8 cellular contexts compared by ENCODE assay signal in genomic region chr10:97445722-97446639, GRCh38. TPM values are rescaled to one million over a fixed set of nuclear protein-coding genes. Genes with fewer than 3 reads are reported as not detected.
DNase-seq lines count a peak whose midpoint lies in the region; ATAC-seq, FAIRE-seq and TF ChIP-seq lines count a peak whose summit lies in the region.

EXOSC1 (minus strand) TSS chr10:97446006; CDS start chr10:97445985, 21 bp downstream.
ZDHHC16 (plus strand) TSS chr10:97446175; CDS start chr10:97451676, 5,501 bp downstream.

- FAIRE-seq in GM12892 (lab: Jason Lieb, UNC): peak; percentile 99

- intact Hi-C loops in adrenal gland (cut with DNase I) (no loop called here), heart right ventricle (cut with DNase I) (loop anchor here in 1 of 10 donors (2.0 kb wide), 1 partner anchor 53 kb away; the partner anchor contains the start of genes MMS19 and UBTD1), posterior cingulate gyrus (cut with DNase I) (loop anchor here (2.0 to 5.0 kb wide), 2 partner anchors 19 to 51 kb away; partner anchors contain the start of genes MMS19, PGAM1 and UBTD1)

- WGBS in adrenal gland, 4 donors: 0 to 1% (median 0%) methylated on average over 33 to 66 of the region's 66 CpGs
- WGBS in heart right ventricle, 2 donors: 0% methylated on average over 66 of the region's 66 CpGs
- WGBS in upper lobe of left lung, 2 donors: 1 to 2% methylated on average over 33 to 45 of the region's 66 CpGs

- no peak for TF ChIP-seq CTCF in adrenal gland (IDR thresholded peaks at IDR 0.05)
- peak in 3 of 9 donors; percentile 16 to 42 (median 18) for TF ChIP-seq CTCF in heart right ventricle (IDR thresholded peaks at IDR 0.05)
- peak in 1 of 6 experiments; percentile 20 for TF ChIP-seq CTCF in upper lobe of left lung (IDR thresholded peaks at IDR 0.05)

- H3K36me3 ChIP-seq in adrenal gland (replicated peaks in 1 of 2): peaks cover 0 to 13% of the 10 kb centered on the region in 2 donors
- peaks cover 0 to 32% (median 5%) of the 10 kb centered on the region in 9 donors for H3K36me3 ChIP-seq in heart right ventricle
- peaks cover 3 to 14% (median 11%) of the 10 kb centered on the region in 4 donors for H3K36me3 ChIP-seq in upper lobe of left lung

- H3K4me3 ChIP-seq in adrenal gland: peak within 1 kb of the TSS; percentile 53 to 98 (median 70)
- H3K4me3 ChIP-seq in heart right ventricle: peak within 1 kb of the TSS; percentile 68 to 99 (median 96)
- H3K4me3 ChIP-seq in upper lobe of left lung: peak within 1 kb of the TSS; percentile 68 to 99 (median 75)

- TF ChIP-seq EP300 in upper lobe of left lung (IDR thresholded peaks at IDR 0.05): no peak

- no peaks in the 10 kb centered on the region for H3K27me3 ChIP-seq in adrenal gland
- H3K27me3 ChIP-seq in heart right ventricle: no peaks in the 10 kb centered on the region
- H3K27me3 ChIP-seq in upper lobe of left lung: no peaks in the 10 kb centered on the region

- H3K9me3 ChIP-seq in adrenal gland (replicated peaks in 1 of 3) (no peaks in the 10 kb centered on the region), heart right ventricle (no peaks in the 10 kb centered on the region), upper lobe of left lung (no peaks in the 10 kb centered on the region)

- peak; percentile 96 for DNase-seq in GM12892 (ENCODE audit: insufficient read length)
- DNase-seq in NCI-H146 (lab: John Stamatoyannopoulos, UW): peak; percentile 95
- DNase-seq in T-helper 1 cell: peak; percentile 74 to 93 (median 84)
- peak; percentile 90 to 97 (median 93) for DNase-seq in adrenal gland
- peak; percentile 85 to 93 for DNase-seq in heart right ventricle
- peak; percentile 87 to 99 (median 94) for DNase-seq in posterior cingulate gyrus
- DNase-seq in upper lobe of left lung: peak; percentile 94 to 97

- ATAC-seq in HG02852 (IDR thresholded peaks at IDR 0.05; ENCODE audit: unreplicated experiment) (peak; percentile 92), heart right ventricle (peak; percentile 97 to 99 (median 98)), upper lobe of left lung (ENCODE audit: low FRiP score in 2 of 2) (peak; percentile 95 to 99)

- H3K4me1 ChIP-seq in adrenal gland (replicated peaks in 1 of 2) (peaks cover 14 to 40% of the 10 kb centered on the region in 2 donors), heart right ventricle (peaks cover 12 to 51% (median 44%) of the 10 kb centered on the region in 9 donors), upper lobe of left lung (peaks cover 40 to 49% (median 43%) of the 10 kb centered on the region in 4 donors)

- H3K27ac ChIP-seq in adrenal gland (peak within 1 kb of the TSS in 4 of 5 donors; percentile 7 to 79 (median 45)), heart right ventricle (peak within 1 kb of the TSS in 8 of 10 donors; percentile 59 to 88 (median 79)), upper lobe of left lung (peak within 1 kb of the TSS; percentile 59 to 88 (median 72))

- TF ChIP-seq POLR2A in GM12892 (IDR thresholded peaks at IDR 0.05; ENCODE audit: low read depth, low read length) (peak; percentile 78), adrenal gland (IDR thresholded peaks at IDR 0.05) (peak; percentile 62 to 65), upper lobe of left lung (IDR thresholded peaks at IDR 0.05) (peak in 2 of 4 donors; percentile 79 to 89)

RNA-seq across cellular contexts. Expression of gene EXOSC1, which starts in this region (rescaled TPM):
- 63.1 TPM for polyA plus RNA-seq in GM12892 (2012; ENCODE audit: missing spikeins)
- total RNA-seq in adrenal gland (10 to 100 TPM; 22.3 to 95.8 (median 32.6) TPM), heart right ventricle (10 to 100 TPM; 11.7 to 20.3 (median 15.1) TPM), upper lobe of left lung (10 to 100 TPM; 19.5 to 30.4 (median 28.1) TPM)
- polyA plus RNA-seq in adrenal gland (10 to 100 TPM; 38.3 to 46.7 (median 38.5) TPM), heart right ventricle (10 to 100 TPM; 31.0 to 31.3 TPM)

RNA-seq across cellular contexts. Expression of gene ZDHHC16, which starts in this region (rescaled TPM):
- 21.8 TPM for polyA plus RNA-seq in GM12892 (2012; ENCODE audit: missing spikeins)
- total RNA-seq in adrenal gland (10 to 100 TPM; 18.8 to 42.0 (median 24.3) TPM), heart right ventricle (10 to 100 TPM; 13.4 to 27.3 (median 18.4) TPM), upper lobe of left lung (10 to 100 TPM; 40.0 to 84.7 (median 60.1) TPM)
- polyA plus RNA-seq in adrenal gland (10 to 100 TPM; 30.9 to 41.1 (median 38.4) TPM), heart right ventricle (10 to 100 TPM; 21.1 to 49.6 TPM)

Comparison
In these comparisons a context has a peak if more than half of its experiments do, and no peak if none do; other contexts are left out.
1. Peak in every context shown above with its lines: DNase-seq, ATAC-seq, H3K4me3 ChIP-seq and H3K27ac ChIP-seq.